In the genomic region with DNA sequence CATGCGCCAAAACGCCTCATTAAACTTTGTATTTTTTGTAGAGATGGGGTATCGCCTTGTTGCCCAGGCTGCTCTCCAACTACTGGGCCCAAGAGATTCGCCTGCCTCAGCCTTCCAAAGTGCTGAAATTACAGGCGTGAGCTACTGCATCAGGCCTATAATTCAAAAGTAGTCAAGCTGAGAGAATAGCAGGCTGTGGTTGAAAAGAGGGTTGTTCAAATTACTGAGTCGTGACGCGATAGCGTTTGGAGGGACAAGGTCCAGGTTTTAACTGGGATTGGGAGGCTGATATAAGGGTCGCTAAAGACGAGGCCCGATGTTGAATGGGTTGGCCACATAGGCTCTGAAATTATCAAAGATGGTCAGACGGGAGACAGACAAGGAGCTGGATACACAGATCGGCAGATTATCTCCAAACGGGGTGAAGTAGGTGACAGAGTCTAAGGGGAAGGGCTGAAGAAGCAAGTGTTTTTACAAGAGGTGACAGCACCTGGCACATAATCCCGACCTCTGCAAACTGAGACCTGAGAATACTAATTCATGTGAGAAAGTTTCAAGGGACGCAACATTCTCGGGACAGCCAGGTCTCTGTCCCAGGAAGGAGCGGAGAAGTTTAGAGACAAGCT, we compare ENCODE assay signal across 1 cellular context.
TF ChIP-seq lines count a peak whose summit lies in the region.

No MANE protein-coding gene starts in this region.

TF ChIP-seq in endothelial cell of umbilical vein, 7 proteins besides CTCF, POLR2A, EP300 and RAD21:
- TF ChIP-seq FOS (IDR thresholded peaks at IDR 0.05; ENCODE audit: borderline replicate concordance, insufficient read depth, low read length) (no peak), EZH2 (IDR thresholded peaks at IDR 0.05; ENCODE audit: borderline replicate concordance, low read depth, low read length, severe bottlenecking) (no peak)
TF ChIP-seq in endothelial cell of umbilical vein: peak in this region for 0.
